ENCODE assay signal across 8 cellular contexts in genomic region chr11:121292503-121293275, GRCh38. TPM values are rescaled to one million over a fixed set of nuclear protein-coding genes. Genes with fewer than 3 reads are reported as not detected.
DNase-seq lines count a peak whose midpoint lies in the region; ATAC-seq and TF ChIP-seq lines count a peak whose summit lies in the region.

Gene SC5D (plus strand): TSS chr11:121292771. CDS start chr11:121303376, 10,605 bp downstream.

- TF ChIP-seq CTCF in A673 (conservative IDR thresholded peaks at IDR 0.05; ENCODE audit: low read depth, low read length) (no peak), VCaP (conservative IDR thresholded peaks at IDR 0.05) (no peak), breast epithelium (IDR thresholded peaks at IDR 0.05) (no peak)

- peak; percentile 53 for TF ChIP-seq POLR2A in breast epithelium (IDR thresholded peaks at IDR 0.05)

- H3K4me1 ChIP-seq in A673 (ENCODE audit: insufficient read depth, low read length, poor library complexity, severe bottlenecking) = peaks cover 13% of the 10 kb centered on the region
- peaks cover 0 to 5% of the 10 kb centered on the region in 2 donors for H3K4me1 ChIP-seq in breast epithelium
- peaks cover 0 to 14% (median 9%) of the 10 kb centered on the region in 3 donors for H3K4me1 ChIP-seq in skeletal muscle tissue (ENCODE audit: control insufficient read depth in 3 of 3, insufficient read depth in 3 of 3, low read length in 3 of 3)

- peak within 1 kb of the TSS; percentile 81 for H3K4me3 ChIP-seq in A673 (ENCODE audit: low read depth, low read length, poor library complexity, severe bottlenecking)
- peak within 1 kb of the TSS; percentile 74 to 90 (median 81) for H3K4me3 ChIP-seq in breast epithelium
- H3K4me3 ChIP-seq in iPS-18c (ENCODE audit: insufficient read depth, low read depth, low read length) = peak within 1 kb of the TSS; percentile 86
- peak within 1 kb of the TSS; percentile 79 to 94 (median 83) for H3K4me3 ChIP-seq in skeletal muscle tissue (ENCODE audit: low read length in 3 of 3)

- ATAC-seq in GM18868 (IDR thresholded peaks at IDR 0.05; ENCODE audit: unreplicated experiment) = peak; percentile 95
- peak; percentile 97 for ATAC-seq in HG03108 (IDR thresholded peaks at IDR 0.05; ENCODE audit: unreplicated experiment)

- H3K9me3 ChIP-seq in A673 (ENCODE audit: low read depth, low read length, poor library complexity, severe bottlenecking) (no peaks in the 10 kb centered on the region), breast epithelium (no peaks in the 10 kb centered on the region), iPS-18c (ENCODE audit: control insufficient read depth, insufficient read depth, low read length) (no peaks in the 10 kb centered on the region), skeletal muscle tissue (ENCODE audit: control insufficient read depth in 3 of 3, low read length in 3 of 3) (no peaks in the 10 kb centered on the region)

- intact Hi-C loops in A673 (cut with micrococcal nuclease; ENCODE audit: unreplicated experiment) = no loop called here
- intact Hi-C loops in breast epithelium (cut with DNase I; ENCODE audit: low total_unique reads) = no loop called here

- CTCF ChIA-PET in A673 (lab: Charles Lee) = no interaction called here

- H3K27ac ChIP-seq in A673 (ENCODE audit: low read depth, low read length, poor library complexity, severe bottlenecking) (peak within 1 kb of the TSS; percentile 84), VCaP (peak within 1 kb of the TSS; percentile 90), breast epithelium (peak within 1 kb of the TSS; percentile 91), skeletal muscle tissue (ENCODE audit: low read depth, low read length) (peak within 1 kb of the TSS; percentile 66)

- BruUV-seq in A673 (replicated peaks; lab: Mats Ljungman, UMichigan) = no TSS peak

- H3K27me3 ChIP-seq in A673 (replicated peaks; ENCODE audit: insufficient read depth, low read depth, low read length, poor library complexity) (peaks cover 8% of the 10 kb centered on the region), breast epithelium (no peaks in the 10 kb centered on the region), skeletal muscle tissue (ENCODE audit: control insufficient read depth in 3 of 3, insufficient read depth in 3 of 3, low read length in 3 of 3) (no peaks in the 10 kb centered on the region)

- DNase-seq in A673 (ENCODE audit: low spot score) (peak; percentile 96), NCI-H2196 (lab: John Stamatoyannopoulos, UW; ENCODE audit: unreplicated experiment) (peak; percentile 96), breast epithelium (ENCODE audit: low spot score in 2 of 2) (peak; percentile 94)

- POLR2A ChIA-PET in A673 (lab: Charles Lee; ENCODE audit: low non-redundant PET) = interaction anchor here (0.6 kb wide), 1 partner anchor 137 kb away, joined by 3 read pairs; no protein-coding TSS in a partner anchor

- peak within 1 kb of the TSS; percentile 86 to 89 (median 88) for H3K9ac ChIP-seq in skeletal muscle tissue (ENCODE audit: low read depth in 1 of 3, low read length in 3 of 3)

- H3K36me3 ChIP-seq in A673 (ENCODE audit: insufficient read depth, low read length, poor library complexity, severe bottlenecking) (no peaks in the 10 kb centered on the region), breast epithelium (no peaks in the 10 kb centered on the region), skeletal muscle tissue (ENCODE audit: control insufficient read depth in 3 of 3, insufficient read depth in 3 of 3, low read length in 3 of 3) (peaks cover 0 to 3% (median 0%) of the 10 kb centered on the region in 3 donors)

RNA-seq across cellular contexts. Expression of gene SC5D, which starts in this region (rescaled TPM):
- total RNA-seq in A673 (2021) (64.7 and 82.5 TPM in 2 replicates), breast epithelium (10 to 100 TPM; 25.8 to 54.7 (median 51.5) TPM), skeletal muscle tissue (15.7 TPM)

Comparison
In these comparisons a context has a peak if more than half of its experiments do, and no peak if none do; other contexts are left out.
1. Peak in every context shown above with its lines: DNase-seq, ATAC-seq, H3K4me3 ChIP-seq and H3K27ac ChIP-seq.